8 cellular contexts compared by ENCODE assay signal in genomic region chr2:171416009-171416926, GRCh38. TPM values are rescaled to one million over a fixed set of nuclear protein-coding genes. Genes with fewer than 3 reads are reported as not detected.
DNase-seq lines count a peak whose midpoint lies in the region; TF ChIP-seq lines count a peak whose summit lies in the region.

No MANE protein-coding gene starts in this region.

- peak; percentile 90 for TF ChIP-seq CTCF in RWPE1 (conservative IDR thresholded peaks at IDR 0.05; ENCODE audit: low read depth)

- intact Hi-C loops in activated T-helper 2 cell treated with anti-CD3 and anti-CD28 coated beads, Interferon-gamma antibody, Interleukin-2, Interleukin-4, amounts not matched to agents 10 μg/mL and 5 μg/mL and 100 μg/mL, durations not matched to agents 14 hours and 24 hours and 36 hours (cut with micrococcal nuclease) = loop anchor here (1.0 to 5.0 kb wide), 10 partner anchors 17 to 487 kb away; partner anchors contain the start of genes GORASP2 and METTL8

- H3K4me1 Mint-ChIP-seq in activated T-helper 2 cell treated with anti-CD3 and anti-CD28 coated beads, Interferon-gamma antibody, Interleukin-2, Interleukin-4, amounts not matched to agents 10 μg/mL and 5 μg/mL and 100 μg/mL, durations not matched to agents 14 hours and 24 hours and 36 hours (ENCODE audit: low read depth) = peaks cover 34% of the 10 kb centered on the region

- peak overlapping the region; percentile 91 for H3K27ac Mint-ChIP-seq in activated T-helper 2 cell treated with anti-CD3 and anti-CD28 coated beads, Interferon-gamma antibody, Interleukin-2, Interleukin-4, amounts not matched to agents 10 μg/mL and 5 μg/mL and 100 μg/mL, durations not matched to agents 14 hours and 24 hours and 36 hours

- DNase-seq in GDM1 (lab: John Stamatoyannopoulos, UW) = peak; percentile 82
- peak; percentile 71 for DNase-seq in H7
- DNase-seq in LoVo (ENCODE audit: low spot score) = peak; percentile 85
- DNase-seq in RWPE1 (ENCODE audit: low spot score) = peak; percentile 79
- peak; percentile 71 for DNase-seq in activated T-helper 2 cell treated with anti-CD3 and anti-CD28 coated beads, Interferon-gamma antibody, Interleukin-2, Interleukin-4, amounts not matched to agents 10 μg/mL and 5 μg/mL and 100 μg/mL, durations not matched to agents 14 hours and 24 hours and 36 hours (ENCODE audit: low spot score)
- DNase-seq in fibroblast of the conjunctiva (ENCODE audit: low read depth) = peak; percentile 94
- peak; percentile 95 for DNase-seq in non-pigmented ciliary epithelial cell (ENCODE audit: low read depth)
- DNase-seq in superior temporal gyrus (ENCODE audit: extremely low spot score) = peak; percentile 95

- POLR2A ChIA-PET in RWPE1 (lab: Yijun Ruan, JAX; ENCODE audit: low non-redundant PET) = no interaction called here

- H3K36me3 Mint-ChIP-seq in activated T-helper 2 cell treated with anti-CD3 and anti-CD28 coated beads, Interferon-gamma antibody, Interleukin-2, Interleukin-4, amounts not matched to agents 10 μg/mL and 5 μg/mL and 100 μg/mL, durations not matched to agents 14 hours and 24 hours and 36 hours (ENCODE audit: low read depth) = peaks cover 33% of the 10 kb centered on the region

- no peaks in the 10 kb centered on the region for H3K36me3 ChIP-seq in H7 (replicated peaks; ENCODE audit: control insufficient read depth, insufficient read depth, low read length)

- H3K9me3 Mint-ChIP-seq in activated T-helper 2 cell treated with anti-CD3 and anti-CD28 coated beads, Interferon-gamma antibody, Interleukin-2, Interleukin-4, amounts not matched to agents 10 μg/mL and 5 μg/mL and 100 μg/mL, durations not matched to agents 14 hours and 24 hours and 36 hours = peaks cover 9% of the 10 kb centered on the region

- CTCF ChIA-PET in RWPE1 (lab: Yijun Ruan, JAX) = interaction anchor here (0.5 to 1.6 kb wide), 11 partner anchors 12 to 487 kb away, joined by 3 to 7 read pairs (median 4); partner anchors contain the start of gene GORASP2

- H3K4me3 Mint-ChIP-seq in activated T-helper 2 cell treated with anti-CD3 and anti-CD28 coated beads, Interferon-gamma antibody, Interleukin-2, Interleukin-4, amounts not matched to agents 10 μg/mL and 5 μg/mL and 100 μg/mL, durations not matched to agents 14 hours and 24 hours and 36 hours (ENCODE audit: low read depth) = peak overlapping the region; percentile 9

- H3K27me3 ChIP-seq in H7 (ENCODE audit: control insufficient read depth, insufficient read depth, low read length) = no peaks in the 10 kb centered on the region

- no peaks in the 10 kb centered on the region for H3K27me3 Mint-ChIP-seq in activated T-helper 2 cell treated with anti-CD3 and anti-CD28 coated beads, Interferon-gamma antibody, Interleukin-2, Interleukin-4, amounts not matched to agents 10 μg/mL and 5 μg/mL and 100 μg/mL, durations not matched to agents 14 hours and 24 hours and 36 hours (ENCODE audit: low read depth)

- H3K4me3 ChIP-seq in H7 (ENCODE audit: insufficient read depth, low read depth, low read length) = no peak overlapping the region

- no peak overlapping the region for H3K27ac ChIP-seq in RWPE1

RNA-seq across cellular contexts. Expression of gene METTL8, which starts 17.5 kb away (rescaled TPM):
- 28.9 and 43.2 TPM in 2 replicates for total RNA-seq in H7 (2014; rRNA removed; shearing (Covaris generic))
- total RNA-seq in activated T-helper 2 cell treated with anti-CD3 and anti-CD28 coated beads, Interferon-gamma antibody, Interleukin-2, Interleukin-4, amounts not matched to agents 10 μg/mL and 5 μg/mL and 100 μg/mL, durations not matched to agents 14 hours and 24 hours and 36 hours = 38.2 and 39.9 TPM in 2 replicates

RNA-seq across cellular contexts. Expression of gene DCAF17, which starts 17.8 kb away (rescaled TPM):
- 15.1 and 22.9 TPM in 2 replicates for total RNA-seq in H7 (2014; rRNA removed; shearing (Covaris generic))
- total RNA-seq in activated T-helper 2 cell treated with anti-CD3 and anti-CD28 coated beads, Interferon-gamma antibody, Interleukin-2, Interleukin-4, amounts not matched to agents 10 μg/mL and 5 μg/mL and 100 μg/mL, durations not matched to agents 14 hours and 24 hours and 36 hours = 22.6 and 23.7 TPM in 2 replicates
